In the genomic region with DNA sequence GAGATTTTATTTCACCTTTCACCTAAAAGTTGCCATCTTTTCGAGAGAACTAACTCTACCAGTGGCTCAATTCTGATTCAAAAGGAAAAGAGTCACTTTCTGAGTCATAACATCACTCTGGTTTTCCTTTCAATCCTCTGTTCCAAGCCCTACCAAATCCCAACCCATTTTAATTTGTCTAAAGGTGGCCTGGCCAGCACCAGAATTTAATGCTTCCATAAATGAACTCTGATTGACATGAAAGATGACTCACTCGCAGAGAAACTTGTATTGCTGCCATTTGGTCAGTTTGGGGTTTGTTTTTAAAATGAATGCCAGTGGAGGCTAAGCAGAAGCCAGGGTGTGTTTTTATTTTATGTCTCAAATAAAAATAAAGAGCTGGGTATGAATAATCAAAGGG, we compare ENCODE assay signal across 16 cellular contexts.
DNase-seq lines count a peak whose midpoint lies in the region; ATAC-seq, FAIRE-seq and TF ChIP-seq lines count a peak whose summit lies in the region.
"Had no signal": no experiment of that assay in that cellular context is flagged by ENCODE, and none has a peak within 500 bp of the region (broad histone marks: within the 10 kb centered on the region; RNA-seq: fewer than 3 reads in every experiment).

No MANE protein-coding gene starts in this region.

- no peaks in the 10 kb centered on the region for H3K36me3 ChIP-seq in bronchial epithelial cell (ENCODE audit: control insufficient read depth, insufficient read depth, low read length)
- H3K36me3 ChIP-seq: prostate gland, SJCRH30 had no signal

- no peak for FAIRE-seq in bronchial epithelial cell (lab: Jason Lieb, UNC)
- FAIRE-seq: GM18507 had no signal

- ATAC-seq in GM19395 (IDR thresholded peaks at IDR 0.05; ENCODE audit: unreplicated experiment), result no peak

- no peak overlapping the region for H3K4me3 ChIP-seq in AG09309 (ENCODE audit: control insufficient read depth, low read depth, low read length)
- no peak overlapping the region for H3K4me3 ChIP-seq in bronchial epithelial cell (ENCODE audit: low read depth, low read length)
- H3K4me3 ChIP-seq: prostate gland, SJCRH30 had no signal

- DNase-seq in AG09309 (ENCODE audit: low read depth), result peak; percentile 46
- DNase-seq in NCI-H226, result peak; percentile 71
- peak; percentile 46 for DNase-seq in bronchial epithelial cell (ENCODE audit: low read depth)
- peak; percentile 33 for DNase-seq in kidney tubule cell (ENCODE audit: low spot score)
- no peak for DNase-seq in GM13976 (ENCODE audit: low spot score)
- DNase-seq in GOT3 (lab: John Stamatoyannopoulos, UW), result no peak
- no peak for DNase-seq in stimulated activated CD4-positive, alpha-beta T cell treated with anti-CD3 and anti-CD28 coated beads, Interleukin-2, amount 100 ng/mL, for 48 hours
- DNase-seq: activated naive CD8-positive, alpha-beta T cell treated with anti-CD3 and anti-CD28 coated beads, Interleukin-2, amount 10 ng/mL, durations not matched to agents 7 days and 5 days; EL; NCI-H1694 treated with DMSO at 0.1 percent for 48 hours; SJCRH30; stimulated activated CD4-positive, alpha-beta T cell treated with anti-CD3 and anti-CD28 coated beads, Interleukin-4, amount 100 ng/mL, for 1 hour; stimulated activated naive CD4-positive, alpha-beta T cell treated with Interleukin-2 at 50 U/mL for 16 hours had no signal

- H3K27me3 ChIP-seq in bronchial epithelial cell (ENCODE audit: control insufficient read depth, insufficient read depth, low read length), result no peaks in the 10 kb centered on the region
- H3K27me3 ChIP-seq: SJCRH30 had no signal

- in situ Hi-C loops in GM13976 (cut with MboI; ENCODE audit: low sequenced_read_pairs, unreplicated experiment), result no loop called here

- TF ChIP-seq CTCF in AG09309 (IDR thresholded peaks at IDR 0.05; ENCODE audit: control insufficient read depth, insufficient read depth, low read depth, low read length, missing control alignments) (no peak), bronchial epithelial cell (IDR thresholded peaks at IDR 0.05; ENCODE audit: insufficient read depth, low read length, severe bottlenecking) (no peak), GM13976 (IDR thresholded peaks at IDR 0.05; ENCODE audit: borderline replicate concordance, control extremely low read depth, extremely low read depth, insufficient read depth, missing control alignments) (no peak)

Comparison
In these comparisons a context has a peak if more than half of its experiments do, and no peak if none do; other contexts are left out.
1. DNase-seq: peak in AG09309 (single experiment), NCI-H226 (single experiment), bronchial epithelial cell (single experiment) and kidney tubule cell (single experiment); none in GM13976 (single experiment), GOT3 (single experiment) and stimulated activated CD4-positive, alpha-beta T cell treated with anti-CD3 and anti-CD28 coated beads, Interleukin-2, amount 100 ng/mL, for 48 hours (0 of 2).